5 cellular contexts compared by ENCODE assay signal in genomic region chr4:100789991-100790390, GRCh38.
"Had no signal": no experiment of that assay in that cellular context is flagged by ENCODE, and none has a peak within 500 bp of the region (broad histone marks: within the 10 kb centered on the region; RNA-seq: fewer than 3 reads in every experiment).

No MANE protein-coding gene starts in this region.

- ATAC-seq: K562 had no signal

- H3K9me3 Mint-ChIP-seq: GM23338, H9 had no signal

- H3K27ac Mint-ChIP-seq: GM23338 had no signal

- DNase-seq: H9, HCEC 1CT, IMR-90 had no signal

- H3K4me2 ChIP-seq: GM23338 had no signal

- H3K4me3 Mint-ChIP-seq: GM23338, H9 had no signal

- H3K4me3 ChIP-seq: GM23338, K562 had no signal
